Comparison of ENCODE assay signal across 9 cellular contexts in the genomic region with DNA sequence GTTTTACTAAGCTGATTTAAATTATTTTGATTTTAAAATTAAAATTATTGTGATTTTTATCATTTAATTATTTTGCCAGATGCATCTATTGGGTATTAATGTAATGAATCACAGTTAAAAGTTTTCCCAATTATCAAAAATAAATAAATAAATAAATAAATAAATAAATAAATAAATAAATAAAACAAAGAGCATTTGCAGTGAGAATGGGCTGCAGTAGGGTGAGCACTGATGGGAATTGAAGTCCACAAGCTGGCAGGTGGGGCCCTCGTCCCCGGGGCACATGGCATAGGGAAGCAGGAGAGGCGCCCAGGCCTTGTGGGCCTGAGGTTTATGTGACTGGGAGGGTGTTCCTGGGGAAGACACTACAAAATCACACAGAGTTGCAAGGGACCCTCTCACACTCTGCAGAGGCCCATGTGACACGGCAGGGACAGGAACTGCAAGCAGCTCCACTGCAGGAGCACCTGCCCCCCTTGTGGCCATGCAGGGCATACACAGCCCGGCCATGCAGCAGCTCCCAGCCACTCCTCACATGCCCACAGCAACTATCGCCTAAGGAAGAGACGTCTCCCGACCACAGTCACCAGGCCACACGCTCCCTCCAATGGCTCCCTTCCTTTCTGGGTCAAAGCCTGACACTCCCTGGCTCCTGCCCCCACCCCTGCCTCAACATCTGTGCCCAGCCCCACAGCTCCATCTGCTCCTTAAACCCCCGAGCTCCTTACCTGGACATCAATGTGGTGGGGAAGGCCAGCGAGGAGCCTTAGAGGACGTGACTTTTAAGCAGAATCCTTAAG.
DNase-seq lines count a peak whose midpoint lies in the region; ATAC-seq, FAIRE-seq and TF ChIP-seq lines count a peak whose summit lies in the region.
"Had no signal": no experiment of that assay in that cellular context is flagged by ENCODE, and none has a peak within 500 bp of the region (broad histone marks: within the 10 kb centered on the region; RNA-seq: fewer than 3 reads in every experiment).

No MANE protein-coding gene starts in this region.

- POLR2A ChIA-PET in GM12878 (lab: Charles Lee): no interaction called here

- no peak overlapping the region for H3K4me3 ChIP-seq in GM12878
- no peak overlapping the region for H3K4me3 ChIP-seq in upper lobe of left lung
- no peak overlapping the region for H3K4me3 ChIP-seq in foreskin fibroblast (ENCODE audit: low read depth in 1 of 2, low read length in 2 of 2)

- ATAC-seq in GM19023 (IDR thresholded peaks at IDR 0.05; ENCODE audit: unreplicated experiment): peak; percentile 76
- ATAC-seq in HG03095 (IDR thresholded peaks at IDR 0.05; ENCODE audit: unreplicated experiment): peak; percentile 83
- ATAC-seq in GM12878: peak; percentile 100
- ATAC-seq in memory B cell (ENCODE audit: low read depth): peak; percentile 48
- peak; percentile 60 to 69 for ATAC-seq in upper lobe of left lung (ENCODE audit: low FRiP score in 2 of 2)

- H3K27ac ChIP-seq in GM12878 (ENCODE audit: control insufficient read depth, insufficient read depth) (no peak overlapping the region), upper lobe of left lung (no peak overlapping the region)

- DNase-seq in Caki2 (ENCODE audit: low read depth) (peak; percentile 23), NOMO-1 (lab: John Stamatoyannopoulos, UW; ENCODE audit: unreplicated experiment in 2 of 2) (peak; percentile 36 to 50), GM12878 (ENCODE audit: low read depth, low spot score) (no peak), memory B cell (ENCODE audit: low spot score in 2 of 2) (no peak), upper lobe of left lung (peak; percentile 44 to 56), foreskin fibroblast (no peak)

- peak; percentile 61 for TF ChIP-seq RAD21 in GM12878 (IDR thresholded peaks at IDR 0.05; ENCODE audit: insufficient read depth, low read depth, low read length)

- H3K36me3 Mint-ChIP-seq in memory B cell: no peaks in the 10 kb centered on the region

- H3K27me3 ChIP-seq in GM12878 (replicated peaks in 1 of 2; ENCODE audit: control insufficient read depth in 2 of 2, insufficient read depth in 2 of 2, low read length in 1 of 2) (no peaks in the 10 kb centered on the region), upper lobe of left lung (no peaks in the 10 kb centered on the region)

- intact Hi-C loops in GM12878 (cut with micrococcal nuclease; ENCODE audit: unreplicated experiment): loop anchor here (2.0 to 10.0 kb wide), 3 partner anchors 310 to 537 kb away; no protein-coding TSS in a partner anchor

- TF ChIP-seq EP300 in GM12878 (IDR thresholded peaks at IDR 0.05; ENCODE audit: borderline replicate concordance in 1 of 2, control insufficient read depth in 1 of 2, low read depth in 2 of 2, low read length in 2 of 2) (no peak), upper lobe of left lung (IDR thresholded peaks at IDR 0.05) (no peak)

- no peaks in the 10 kb centered on the region for H4K20me1 ChIP-seq in GM12878 (ENCODE audit: control insufficient read depth, insufficient read depth)

- no TSS peak for BruUV-seq in GM12878 (replicated peaks; lab: Mats Ljungman, UMichigan)

- peak; percentile 44 to 79 (median 70) for TF ChIP-seq CTCF in GM12878 (IDR thresholded peaks at IDR 0.05 in 2 of 3, conservative IDR thresholded peaks at IDR 0.05 in 1 of 3; ENCODE audit: control insufficient read depth in 2 of 3, extremely low read depth in 1 of 3, insufficient read depth in 1 of 3, low read depth in 3 of 3, low read length in 3 of 3)
- peak; percentile 39 to 78 (median 67) for TF ChIP-seq CTCF in upper lobe of left lung (IDR thresholded peaks at IDR 0.05)
- TF ChIP-seq CTCF in foreskin fibroblast (IDR thresholded peaks at IDR 0.05; ENCODE audit: low read depth, low read length): no peak

- no peak overlapping the region for H3K4me3 Mint-ChIP-seq in memory B cell

- H3K9me3 ChIP-seq in GM12878 (replicated peaks; ENCODE audit: control insufficient read depth, insufficient read depth, low read length) (no peaks in the 10 kb centered on the region), upper lobe of left lung (no peaks in the 10 kb centered on the region)

- H3K4me1 ChIP-seq in GM12878 (ENCODE audit: control insufficient read depth, insufficient read depth, low read length) (no peaks in the 10 kb centered on the region), upper lobe of left lung (no peaks in the 10 kb centered on the region)

- no peak overlapping the region for H2AFZ ChIP-seq in GM12878 (ENCODE audit: control insufficient read depth, low read depth, low read length)

- RAD21 ChIA-PET in GM12878 (lab: Charles Lee; ENCODE audit: unreplicated experiment): interaction anchor here (0.7 to 1.4 kb wide), 4 partner anchors 64 to 349 kb away, joined by 3 to 12 read pairs (median 4); no protein-coding TSS in a partner anchor

- H3K36me3 ChIP-seq in GM12878 (ENCODE audit: control insufficient read depth in 2 of 2, insufficient read depth in 2 of 2, low read length in 1 of 2): no peaks in the 10 kb centered on the region
- no peaks in the 10 kb centered on the region for H3K36me3 ChIP-seq in upper lobe of left lung

- WGBS in GM12878 (ENCODE audit: insufficient coverage, insufficient replicate concordance, low lambda C conversion rate, missing lambda C conversion rate): 17% methylated on average over 12 of the region's 12 CpGs
- WGBS in upper lobe of left lung, 2 donors: 49 to 51% methylated on average over 10 to 12 of the region's 12 CpGs

- SMC1A ChIA-PET in GM12878 (lab: Charles Lee; ENCODE audit: uncharacterized antibody, unreplicated experiment): interaction anchor here (0.7 to 1.7 kb wide), 5 partner anchors 9 to 351 kb away, joined by 3 to 8 read pairs (median 5); no protein-coding TSS in a partner anchor

- peaks cover 21% of the 10 kb centered on the region for H3K27me3 Mint-ChIP-seq in memory B cell

- CTCF ChIA-PET in GM12878 (lab: Yijun Ruan, JAX): interaction anchor here (0.6 to 4.9 kb wide), 8 partner anchors 29 to 707 kb away, joined by 3 to 41 read pairs (median 4); no protein-coding TSS in a partner anchor

- in situ Hi-C loops in Caki2 (cut with HindIII; ENCODE audit: low pct_unique_long_range_greater_than_20kb, low sequenced_read_pairs): no loop called here
- in situ Hi-C loops in GM12878 (cut with MboI): no loop called here

- no peak for TF ChIP-seq POLR2A in GM12878 (IDR thresholded peaks at IDR 0.05; ENCODE audit: low read depth, low read length)
- no peak for TF ChIP-seq POLR2A in upper lobe of left lung (IDR thresholded peaks at IDR 0.05)

- H3K4me1 Mint-ChIP-seq in memory B cell: no peaks in the 10 kb centered on the region

- H3K79me2 ChIP-seq in GM12878 (ENCODE audit: control insufficient read depth, insufficient read depth, low read length): no peaks in the 10 kb centered on the region

- H3K9me3 Mint-ChIP-seq in memory B cell: peaks cover 5% of the 10 kb centered on the region

- no peak overlapping the region for H3K9ac ChIP-seq in GM12878 (ENCODE audit: control insufficient read depth, insufficient read depth, low read length)

- no peak overlapping the region for H3K27ac Mint-ChIP-seq in memory B cell

- peak; percentile 75 for FAIRE-seq in GM12878 (lab: Jason Lieb, UNC)
- FAIRE-seq: frontal cortex had no signal

- no peak overlapping the region for H3K4me2 ChIP-seq in GM12878 (ENCODE audit: control insufficient read depth, insufficient read depth)

TF ChIP-seq in GM12878, 131 proteins besides CTCF, POLR2A, EP300 and RAD21:
- TF ChIP-seq YY1 (IDR thresholded peaks at IDR 0.05; ENCODE audit: low read depth, low read length): peak; percentile 40; the same call in 1 of the 2 replicates
- TF ChIP-seq SMC3 (IDR thresholded peaks at IDR 0.05; ENCODE audit: borderline replicate concordance, low read length): peak; percentile 40; the same call in 1 of the 2 replicates
- no peak for TF ChIP-seq ZNF384 (IDR thresholded peaks at IDR 0.05; ENCODE audit: borderline replicate concordance, low read depth, low read length)
- TF ChIP-seq, protein P1, sequence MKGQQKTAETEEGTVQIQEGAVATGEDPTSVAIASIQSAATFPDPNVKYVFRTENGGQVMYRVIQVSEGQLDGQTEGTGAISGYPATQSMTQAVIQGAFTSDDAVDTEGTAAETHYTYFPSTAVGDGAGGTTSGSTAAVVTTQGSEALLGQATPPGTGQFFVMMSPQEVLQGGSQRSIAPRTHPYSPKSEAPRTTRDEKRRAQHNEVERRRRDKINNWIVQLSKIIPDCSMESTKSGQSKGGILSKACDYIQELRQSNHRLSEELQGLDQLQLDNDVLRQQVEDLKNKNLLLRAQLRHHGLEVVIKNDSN (IDR thresholded peaks at IDR 0.05; ENCODE audit: borderline replicate concordance, extremely low read length, insufficient read depth, low read depth, low read length): peak; percentile 63

Comparison
In these comparisons a context has a peak if more than half of its experiments do, and no peak if none do; other contexts are left out.
1. DNase-seq: peak in Caki2 (single experiment), NOMO-1 (2 of 2) and upper lobe of left lung (2 of 2); none in GM12878 (single experiment), memory B cell (0 of 2) and foreskin fibroblast (0 of 2).
2. ATAC-seq: peak in every context shown above with its lines; median percentile 100 in GM12878; 83 in HG03095; 76 in GM19023; 64 in upper lobe of left lung; 48 in memory B cell.